1 cellular context compared by ENCODE assay signal in genomic region chr10:69317175-69318086, GRCh38.
TF ChIP-seq lines count a peak whose summit lies in the region.

No MANE protein-coding gene starts in this region.

TF ChIP-seq in GM23338, 12 proteins besides CTCF, POLR2A, EP300 and RAD21:
- TF ChIP-seq, protein P1, sequence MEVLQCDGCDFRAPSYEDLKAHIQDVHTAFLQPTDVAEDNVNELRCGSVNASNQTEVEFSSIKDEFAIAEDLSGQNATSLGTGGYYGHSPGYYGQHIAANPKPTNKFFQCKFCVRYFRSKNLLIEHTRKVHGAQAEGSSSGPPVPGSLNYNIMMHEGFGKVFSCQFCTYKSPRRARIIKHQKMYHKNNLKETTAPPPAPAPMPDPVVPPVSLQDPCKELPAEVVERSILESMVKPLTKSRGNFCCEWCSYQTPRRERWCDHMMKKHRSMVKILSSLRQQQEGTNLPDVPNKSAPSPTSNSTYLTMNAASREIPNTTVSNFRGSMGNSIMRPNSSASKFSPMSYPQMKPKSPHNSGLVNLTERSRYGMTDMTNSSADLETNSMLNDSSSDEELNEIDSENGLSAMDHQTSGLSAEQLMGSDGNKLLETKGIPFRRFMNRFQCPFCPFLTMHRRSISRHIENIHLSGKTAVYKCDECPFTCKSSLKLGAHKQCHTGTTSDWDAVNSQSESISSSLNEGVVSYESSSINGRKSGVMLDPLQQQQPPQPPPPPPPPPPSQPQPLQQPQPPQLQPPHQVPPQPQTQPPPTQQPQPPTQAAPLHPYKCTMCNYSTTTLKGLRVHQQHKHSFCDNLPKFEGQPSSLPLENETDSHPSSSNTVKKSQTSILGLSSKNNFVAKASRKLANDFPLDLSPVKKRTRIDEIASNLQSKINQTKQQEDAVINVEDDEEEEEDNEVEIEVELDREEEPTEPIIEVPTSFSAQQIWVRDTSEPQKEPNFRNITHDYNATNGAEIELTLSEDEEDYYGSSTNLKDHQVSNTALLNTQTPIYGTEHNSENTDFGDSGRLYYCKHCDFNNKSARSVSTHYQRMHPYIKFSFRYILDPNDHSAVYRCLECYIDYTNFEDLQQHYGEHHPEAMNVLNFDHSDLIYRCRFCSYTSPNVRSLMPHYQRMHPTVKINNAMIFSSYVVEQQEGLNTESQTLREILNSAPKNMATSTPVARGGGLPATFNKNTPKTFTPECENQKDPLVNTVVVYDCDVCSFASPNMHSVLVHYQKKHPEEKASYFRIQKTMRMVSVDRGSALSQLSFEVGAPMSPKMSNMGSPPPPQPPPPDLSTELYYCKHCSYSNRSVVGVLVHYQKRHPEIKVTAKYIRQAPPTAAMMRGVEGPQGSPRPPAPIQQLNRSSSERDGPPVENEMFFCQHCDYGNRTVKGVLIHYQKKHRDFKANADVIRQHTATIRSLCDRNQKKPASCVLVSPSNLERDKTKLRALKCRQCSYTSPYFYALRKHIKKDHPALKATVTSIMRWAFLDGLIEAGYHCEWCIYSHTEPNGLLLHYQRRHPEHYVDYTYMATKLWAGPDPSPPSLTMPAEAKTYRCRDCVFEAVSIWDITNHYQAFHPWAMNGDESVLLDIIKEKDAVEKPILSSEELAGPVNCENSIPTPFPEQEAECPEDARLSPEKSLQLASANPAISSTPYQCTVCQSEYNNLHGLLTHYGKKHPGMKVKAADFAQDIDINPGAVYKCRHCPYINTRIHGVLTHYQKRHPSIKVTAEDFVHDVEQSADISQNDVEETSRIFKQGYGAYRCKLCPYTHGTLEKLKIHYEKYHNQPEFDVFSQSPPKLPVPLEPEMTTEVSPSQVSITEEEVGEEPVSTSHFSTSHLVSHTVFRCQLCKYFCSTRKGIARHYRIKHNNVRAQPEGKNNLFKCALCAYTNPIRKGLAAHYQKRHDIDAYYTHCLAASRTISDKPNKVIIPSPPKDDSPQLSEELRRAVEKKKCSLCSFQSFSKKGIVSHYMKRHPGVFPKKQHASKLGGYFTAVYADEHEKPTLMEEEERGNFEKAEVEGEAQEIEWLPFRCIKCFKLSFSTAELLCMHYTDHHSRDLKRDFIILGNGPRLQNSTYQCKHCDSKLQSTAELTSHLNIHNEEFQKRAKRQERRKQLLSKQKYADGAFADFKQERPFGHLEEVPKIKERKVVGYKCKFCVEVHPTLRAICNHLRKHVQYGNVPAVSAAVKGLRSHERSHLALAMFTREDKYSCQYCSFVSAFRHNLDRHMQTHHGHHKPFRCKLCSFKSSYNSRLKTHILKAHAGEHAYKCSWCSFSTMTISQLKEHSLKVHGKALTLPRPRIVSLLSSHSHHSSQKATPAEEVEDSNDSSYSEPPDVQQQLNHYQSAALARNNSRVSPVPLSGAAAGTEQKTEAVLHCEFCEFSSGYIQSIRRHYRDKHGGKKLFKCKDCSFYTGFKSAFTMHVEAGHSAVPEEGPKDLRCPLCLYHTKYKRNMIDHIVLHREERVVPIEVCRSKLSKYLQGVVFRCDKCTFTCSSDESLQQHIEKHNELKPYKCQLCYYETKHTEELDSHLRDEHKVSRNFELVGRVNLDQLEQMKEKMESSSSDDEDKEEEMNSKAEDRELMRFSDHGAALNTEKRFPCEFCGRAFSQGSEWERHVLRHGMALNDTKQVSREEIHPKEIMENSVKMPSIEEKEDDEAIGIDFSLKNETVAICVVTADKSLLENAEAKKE (CRISPR knock-in tag; IDR thresholded peaks at IDR 0.05) = no peak
- TF ChIP-seq ZNF331 (CRISPR knock-in tag; IDR thresholded peaks at IDR 0.05; ENCODE audit: low read depth) (no peak), REST (IDR thresholded peaks at IDR 0.05; ENCODE audit: unreplicated experiment) (no peak), POLR2AphosphoS5 (IDR thresholded peaks at IDR 0.05; ENCODE audit: low read depth) (no peak; the same call in 1 of the 2 replicates), ZNF114 (CRISPR knock-in tag; IDR thresholded peaks at IDR 0.05) (no peak), EZH2phosphoT487 (IDR thresholded peaks at IDR 0.05; ENCODE audit: unreplicated experiment) (no peak), JUNB (IDR thresholded peaks at IDR 0.05; ENCODE audit: unreplicated experiment) (no peak), NANOG (IDR thresholded peaks at IDR 0.05; ENCODE audit: borderline replicate concordance) (no peak), STAT1 (IDR thresholded peaks at IDR 0.05; ENCODE audit: unreplicated experiment) (no peak), EZH2 (IDR thresholded peaks at IDR 0.05; ENCODE audit: low read depth, unreplicated experiment) (no peak), CREB1 (CRISPR knock-in tag; IDR thresholded peaks at IDR 0.05; ENCODE audit: low read depth) (no peak)
- TF ChIP-seq, protein P2, sequence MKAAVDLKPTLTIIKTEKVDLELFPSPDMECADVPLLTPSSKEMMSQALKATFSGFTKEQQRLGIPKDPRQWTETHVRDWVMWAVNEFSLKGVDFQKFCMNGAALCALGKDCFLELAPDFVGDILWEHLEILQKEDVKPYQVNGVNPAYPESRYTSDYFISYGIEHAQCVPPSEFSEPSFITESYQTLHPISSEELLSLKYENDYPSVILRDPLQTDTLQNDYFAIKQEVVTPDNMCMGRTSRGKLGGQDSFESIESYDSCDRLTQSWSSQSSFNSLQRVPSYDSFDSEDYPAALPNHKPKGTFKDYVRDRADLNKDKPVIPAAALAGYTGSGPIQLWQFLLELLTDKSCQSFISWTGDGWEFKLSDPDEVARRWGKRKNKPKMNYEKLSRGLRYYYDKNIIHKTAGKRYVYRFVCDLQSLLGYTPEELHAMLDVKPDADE (IDR thresholded peaks at IDR 0.05) = no peak
